Comparison of ENCODE assay signal across 8 cellular contexts in genomic region chr19:50024719-50025021, GRCh38. TPM values are rescaled to one million over a fixed set of nuclear protein-coding genes. Genes with fewer than 3 reads are reported as not detected.
DNase-seq lines count a peak whose midpoint lies in the region; ATAC-seq and TF ChIP-seq lines count a peak whose summit lies in the region.

No MANE protein-coding gene starts in this region.

- no peaks in the 10 kb centered on the region for H3K27me3 Mint-ChIP-seq in mesothelial cell of epicardium (ENCODE audit: low read depth)

- in situ Hi-C loops in astrocyte of the spinal cord (cut with HindIII; ENCODE audit: low sequenced_read_pairs) = no loop called here

- peaks cover 26% of the 10 kb centered on the region for H3K4me1 Mint-ChIP-seq in mesothelial cell of epicardium

- H3K4me3 Mint-ChIP-seq in mesothelial cell of epicardium = peak overlapping the region; percentile 94

- peak; percentile 1 for ATAC-seq in HG02973 (IDR thresholded peaks at IDR 0.05; ENCODE audit: unreplicated experiment)
- no peak for ATAC-seq in HG02981 (IDR thresholded peaks at IDR 0.05; ENCODE audit: unreplicated experiment)

- DNase-seq in AG04450 (ENCODE audit: low read depth, low spot score) = no peak
- no peak for DNase-seq in astrocyte of the spinal cord (ENCODE audit: low read depth, low spot score)
- no peak for DNase-seq in mesothelial cell of epicardium (ENCODE audit: low spot score in 2 of 2, unreplicated experiment in 2 of 2)
- DNase-seq in NCI-H1417 (lab: John Stamatoyannopoulos, UW) = no peak
- DNase-seq in cerebellum (ENCODE audit: low spot score) = no peak
- no peak for DNase-seq in islet precursor cell

- TF ChIP-seq CTCF in AG04450 (IDR thresholded peaks at IDR 0.05; ENCODE audit: low read depth, low read length) (no peak), astrocyte of the spinal cord (IDR thresholded peaks at IDR 0.05; ENCODE audit: low read depth, low read length) (no peak), mesothelial cell of epicardium (IDR thresholded peaks at IDR 0.05; ENCODE audit: unreplicated experiment) (no peak)

- H3K27ac Mint-ChIP-seq in mesothelial cell of epicardium = peak overlapping the region; percentile 99

- no peaks in the 10 kb centered on the region for H3K27me3 ChIP-seq in AG04450 (ENCODE audit: control insufficient read depth, insufficient read depth, low read length)

- H3K4me3 ChIP-seq in AG04450 (ENCODE audit: low read depth, low read length) (peak overlapping the region; percentile 96), astrocyte of the spinal cord (ENCODE audit: low read depth, low read length) (peak overlapping the region; percentile 99)

- H3K9me3 Mint-ChIP-seq in mesothelial cell of epicardium = no peaks in the 10 kb centered on the region

- CTCF ChIA-PET in AG04450 (lab: Charles Lee) = interaction anchor here (0.6 kb wide), 1 partner anchor 700 kb away, joined by 3 read pairs; no protein-coding TSS in a partner anchor

- H3K9me3 ChIP-seq in AG04450 (ENCODE audit: control insufficient read depth, insufficient read depth, low read length) = no peaks in the 10 kb centered on the region; the same call in 1 of the 2 replicates

- POLR2A ChIA-PET in AG04450 (lab: Yijun Ruan, JAX) = no interaction called here

- no peak overlapping the region for H3K27ac ChIP-seq in AG04450 (ENCODE audit: low read depth, low read length)

- peaks cover 8% of the 10 kb centered on the region for H3K36me3 Mint-ChIP-seq in mesothelial cell of epicardium

RNA-seq across cellular contexts. Expression of gene VRK3, which starts 0.5 kb away (rescaled TPM):
- 22.5 and 24.7 TPM in 2 replicates for polyA plus RNA-seq in AG04450 (2011; rRNA removed)
- 19.8 and 20.5 TPM in 2 replicates for polyA minus RNA-seq in AG04450 (2011; rRNA and poly(A)+ RNA removed)
- 40.1 to 42.0 TPM (median 40.6 TPM) in 3 replicates for total RNA-seq in mesothelial cell of epicardium
- total RNA-seq in cerebellum = 22.2 TPM

RNA-seq across cellular contexts. Expression of gene ZNF473, which starts 1.1 kb away (rescaled TPM):
- 6.2 and 6.5 TPM in 2 replicates for polyA plus RNA-seq in AG04450 (2011; rRNA removed)
- polyA minus RNA-seq in AG04450 (2011; rRNA and poly(A)+ RNA removed) = 10.3 TPM in 2 replicates
- total RNA-seq in mesothelial cell of epicardium (11.1 to 13.1 TPM (median 12.4 TPM) in 3 replicates), cerebellum (11.7 TPM)
